In genomic region chr10:90817173-90817889, GRCh38 we compare ENCODE assay signal across 14 cellular contexts. TPM values are rescaled to one million over a fixed set of nuclear protein-coding genes. Genes with fewer than 3 reads are reported as not detected.
"Had no signal": no experiment of that assay in that cellular context is flagged by ENCODE, and none has a peak within 500 bp of the region (broad histone marks: within the 10 kb centered on the region; RNA-seq: fewer than 3 reads in every experiment).

No MANE protein-coding gene starts in this region.

- H3K4me3 Mint-ChIP-seq: activated CD4-positive, alpha-beta T cell treated with anti-CD3 and anti-CD28 coated beads for 36 hours; activated CD8-positive, alpha-beta T cell treated with anti-CD3 and anti-CD28 coated beads, Interleukin-2, amount 10 ng/mL, durations not matched to agents 7 days and 5 days; nephron; stimulated activated naive B cell treated with anti-CD40 and anti-IgM and Interleukin-4, amounts not matched to agents 10 μg/mL and 1 μg/mL and 100 μg/mL, for 72 hours had no signal

- DNase-seq: activated CD4-positive, alpha-beta T cell treated with anti-CD3 and anti-CD28 coated beads for 36 hours; activated CD8-positive, alpha-beta memory T cell treated with anti-CD3 and anti-CD28 coated beads, Interleukin-2, amount 50 U/mL, for 48 hours; activated CD8-positive, alpha-beta T cell treated with anti-CD3 and anti-CD28 coated beads, Interleukin-2, amount 10 ng/mL, durations not matched to agents 7 days and 5 days; activated naive CD4-positive, alpha-beta T cell; aorta; kidney; left ventricle myocardium inferior; mesenchymal stem cell; occipital lobe; psoas muscle; sigmoid colon; stimulated activated CD4-positive, alpha-beta T cell treated with anti-CD3 and anti-CD28 coated beads, Interleukin-2, amount 100 ng/mL, for 24 hours; stimulated activated naive B cell treated with anti-CD40 and anti-IgM and Interleukin-4, amounts not matched to agents 10 μg/mL and 1 μg/mL and 100 μg/mL, for 72 hours had no signal

- H3K4me1 Mint-ChIP-seq: activated CD4-positive, alpha-beta T cell treated with anti-CD3 and anti-CD28 coated beads for 36 hours; nephron had no signal

- H3K27ac Mint-ChIP-seq: activated CD4-positive, alpha-beta T cell treated with anti-CD3 and anti-CD28 coated beads for 36 hours; activated CD8-positive, alpha-beta T cell treated with anti-CD3 and anti-CD28 coated beads, Interleukin-2, amount 10 ng/mL, durations not matched to agents 7 days and 5 days; nephron; stimulated activated naive B cell treated with anti-CD40 and anti-IgM and Interleukin-4, amounts not matched to agents 10 μg/mL and 1 μg/mL and 100 μg/mL, for 72 hours had no signal

RNA-seq across cellular contexts. Expression of gene HTR7, which starts 40.5 kb away (rescaled TPM):
- total RNA-seq: activated CD4-positive, alpha-beta T cell treated with anti-CD3 and anti-CD28 coated beads for 36 hours; activated CD8-positive, alpha-beta T cell treated with anti-CD3 and anti-CD28 coated beads, Interleukin-2, amount 10 ng/mL, durations not matched to agents 7 days and 5 days had no signal
